ENCODE assay signal across 9 cellular contexts in genomic region chr1:65459397-65459768, GRCh38. TPM values are rescaled to one million over a fixed set of nuclear protein-coding genes. Genes with fewer than 3 reads are reported as not detected.
DNase-seq lines count a peak whose midpoint lies in the region; ATAC-seq and TF ChIP-seq lines count a peak whose summit lies in the region.
"Had no signal": no experiment of that assay in that cellular context is flagged by ENCODE, and none has a peak within 500 bp of the region (broad histone marks: within the 10 kb centered on the region; RNA-seq: fewer than 3 reads in every experiment).

No MANE protein-coding gene starts in this region.

- H3K4me3 Mint-ChIP-seq in progenitor cell of endocrine pancreas (ENCODE audit: low read depth), result no peak overlapping the region
- H3K4me3 Mint-ChIP-seq: dendritic cell treated with granulocyte-macrophage colony-stimulating factor and Interleukin-4, amounts not matched to agents 40 ng/mL and 50 ng/mL, for 4 days had no signal

- peaks cover 5% of the 10 kb centered on the region for H3K36me3 Mint-ChIP-seq in progenitor cell of endocrine pancreas (ENCODE audit: insufficient read depth)

- peak; percentile 72 for ATAC-seq in HG02678 (IDR thresholded peaks at IDR 0.05; ENCODE audit: unreplicated experiment)
- no peak for ATAC-seq in HG03196 (IDR thresholded peaks at IDR 0.05; ENCODE audit: unreplicated experiment)
- ATAC-seq in HG02970 (IDR thresholded peaks at IDR 0.05; ENCODE audit: low FRiP score, unreplicated experiment), result no peak

- H3K27ac Mint-ChIP-seq in progenitor cell of endocrine pancreas, result no peak overlapping the region
- H3K27ac Mint-ChIP-seq: dendritic cell treated with granulocyte-macrophage colony-stimulating factor and Interleukin-4, amounts not matched to agents 40 ng/mL and 50 ng/mL, for 4 days had no signal

- no peak overlapping the region for H3K4me3 ChIP-seq in choroid plexus epithelial cell (ENCODE audit: low read depth, low read length)

- in situ Hi-C loops in ACHN (cut with HindIII; ENCODE audit: low pct_ligation_motif_present, low pct_unique_long_range_greater_than_20kb, low sequenced_read_pairs), result no loop called here

- DNase-seq in ACHN, result peak; percentile 54
- peak; percentile 37 for DNase-seq in NCI-H748 (lab: John Stamatoyannopoulos, UW; ENCODE audit: unreplicated experiment)
- peak; percentile 69 for DNase-seq in choroid plexus epithelial cell (ENCODE audit: low read depth)
- no peak for DNase-seq in progenitor cell of endocrine pancreas (ENCODE audit: low spot score, unreplicated experiment)

- H3K9me3 Mint-ChIP-seq in progenitor cell of endocrine pancreas (ENCODE audit: low read depth), result peaks cover 18% of the 10 kb centered on the region

- no peaks in the 10 kb centered on the region for H3K4me1 Mint-ChIP-seq in progenitor cell of endocrine pancreas (ENCODE audit: low read depth)

- TF ChIP-seq CTCF in GM12872 (IDR thresholded peaks at IDR 0.05; ENCODE audit: insufficient read depth, low read depth, low read length), result peak; percentile 75
- peak; percentile 77 for TF ChIP-seq CTCF in choroid plexus epithelial cell (conservative IDR thresholded peaks at IDR 0.05; ENCODE audit: low read depth, low read length)
- TF ChIP-seq CTCF in progenitor cell of endocrine pancreas (IDR thresholded peaks at IDR 0.05; ENCODE audit: unreplicated experiment), result peak; percentile 49

- no peaks in the 10 kb centered on the region for H3K27me3 Mint-ChIP-seq in progenitor cell of endocrine pancreas
- H3K27me3 Mint-ChIP-seq: dendritic cell treated with granulocyte-macrophage colony-stimulating factor and Interleukin-4, amounts not matched to agents 40 ng/mL and 50 ng/mL, for 4 days had no signal

RNA-seq across cellular contexts. Expression of gene LEPR, which starts 38.9 kb away (rescaled TPM):
- 3.0 and 3.2 TPM in 2 replicates for total RNA-seq in progenitor cell of endocrine pancreas

RNA-seq across cellular contexts. Expression of gene LEPROT, which starts 38.9 kb away (rescaled TPM):
- total RNA-seq in progenitor cell of endocrine pancreas, result 54.5 and 55.9 TPM in 2 replicates
